ENCODE assay signal across 8 cellular contexts in the genomic region with DNA sequence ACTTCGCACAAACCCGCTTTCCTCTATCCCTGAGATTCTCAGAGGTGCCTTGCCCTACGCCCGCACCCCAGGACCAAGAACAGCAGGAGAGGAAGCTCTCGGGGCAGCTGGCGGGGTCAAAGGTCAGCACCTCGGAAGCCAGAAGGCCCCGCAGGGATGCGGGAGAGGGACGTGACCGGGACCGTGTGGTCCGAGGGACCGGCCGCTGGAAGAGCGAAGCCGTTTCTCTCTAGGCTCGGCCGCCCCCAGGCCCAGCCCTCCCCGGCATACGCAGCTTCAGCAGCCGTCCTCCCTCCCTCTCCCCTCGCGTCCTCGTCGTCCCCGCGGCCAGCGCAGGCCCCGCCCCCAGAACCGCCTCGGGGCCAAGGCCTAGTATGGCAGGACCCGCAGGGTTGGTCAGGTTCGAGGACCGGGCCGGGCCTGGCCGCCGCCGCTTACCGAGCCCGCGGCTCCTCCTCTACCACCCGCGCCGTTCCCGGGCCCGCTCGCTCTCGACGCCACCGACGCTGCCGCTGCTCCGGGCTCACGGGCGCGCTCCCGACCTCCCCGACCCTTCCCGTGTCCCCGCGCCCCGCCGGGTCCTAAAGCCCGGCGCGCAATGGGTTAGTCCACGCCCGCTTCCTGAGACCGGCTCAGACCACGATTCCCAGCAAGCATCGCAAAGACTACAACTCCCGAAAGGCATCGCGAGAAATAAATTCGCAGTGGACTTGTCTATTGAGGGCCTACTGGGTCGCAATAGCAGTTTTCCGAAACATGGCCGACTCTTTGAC. TPM values are rescaled to one million over a fixed set of nuclear protein-coding genes. Genes with fewer than 3 reads are reported as not detected.
DNase-seq lines count a peak whose midpoint lies in the region; ATAC-seq and TF ChIP-seq lines count a peak whose summit lies in the region.

A gene with protein sequence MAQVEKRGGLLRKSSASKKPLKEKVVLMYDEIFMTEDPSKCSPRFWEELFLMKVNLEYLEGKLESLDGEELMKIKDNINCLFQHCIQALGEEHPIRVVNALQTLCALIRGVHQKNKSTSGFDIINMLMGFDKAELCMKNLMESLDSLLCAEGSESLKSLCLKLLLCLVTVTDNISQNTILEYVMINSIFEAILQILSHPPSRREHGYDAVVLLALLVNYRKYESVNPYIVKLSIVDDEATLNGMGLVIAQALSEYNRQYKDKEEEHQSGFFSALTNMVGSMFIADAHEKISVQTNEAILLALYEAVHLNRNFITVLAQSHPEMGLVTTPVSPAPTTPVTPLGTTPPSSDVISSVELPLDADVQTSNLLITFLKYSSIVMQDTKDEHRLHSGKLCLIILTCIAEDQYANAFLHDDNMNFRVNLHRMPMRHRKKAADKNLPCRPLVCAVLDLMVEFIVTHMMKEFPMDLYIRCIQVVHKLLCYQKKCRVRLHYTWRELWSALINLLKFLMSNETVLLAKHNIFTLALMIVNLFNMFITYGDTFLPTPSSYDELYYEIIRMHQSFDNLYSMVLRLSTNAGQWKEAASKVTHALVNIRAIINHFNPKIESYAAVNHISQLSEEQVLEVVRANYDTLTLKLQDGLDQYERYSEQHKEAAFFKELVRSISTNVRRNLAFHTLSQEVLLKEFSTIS (minus strand): TSS at position 527 of the 773 bp plus-strand sequence. CDS start 16,059 bp downstream, outside the sequence.

- peak; percentile 95 for ATAC-seq in activated CD8-positive, alpha-beta memory T cell treated with anti-CD3 and anti-CD28 coated beads, Interleukin-2, amount 10 ng/mL, durations not matched to agents 7 days and 5 days

- no peaks in the 10 kb centered on the region for H3K9me3 Mint-ChIP-seq in activated CD8-positive, alpha-beta memory T cell treated with anti-CD3 and anti-CD28 coated beads, Interleukin-2, amount 10 ng/mL, durations not matched to agents 7 days and 5 days (ENCODE audit: low read depth)
- H3K9me3 Mint-ChIP-seq in endodermal cell = no peaks in the 10 kb centered on the region

- TF ChIP-seq CTCF in GM20000 (IDR thresholded peaks at IDR 0.05; ENCODE audit: extremely low read depth, missing control alignments) (no peak), endodermal cell (conservative IDR thresholded peaks at IDR 0.05) (no peak)

- H3K27ac Mint-ChIP-seq in activated CD8-positive, alpha-beta memory T cell treated with anti-CD3 and anti-CD28 coated beads, Interleukin-2, amount 10 ng/mL, durations not matched to agents 7 days and 5 days = peak within 1 kb of the TSS; percentile 93
- H3K27ac Mint-ChIP-seq in endodermal cell = peak within 1 kb of the TSS; percentile 95

- H3K4me3 ChIP-seq in NT2/D1 (ENCODE audit: insufficient read length, low read depth) (peak within 1 kb of the TSS; percentile 81), endodermal cell (ENCODE audit: low read length) (peak within 1 kb of the TSS; percentile 98)

- H3K9me3 ChIP-seq in NT2/D1 (ENCODE audit: insufficient read depth, low read length) (no peaks in the 10 kb centered on the region), endodermal cell (ENCODE audit: control insufficient read depth, low read length) (no peaks in the 10 kb centered on the region)

- H3K27me3 Mint-ChIP-seq in activated CD8-positive, alpha-beta memory T cell treated with anti-CD3 and anti-CD28 coated beads, Interleukin-2, amount 10 ng/mL, durations not matched to agents 7 days and 5 days = no peaks in the 10 kb centered on the region
- peaks cover 5% of the 10 kb centered on the region for H3K27me3 Mint-ChIP-seq in endodermal cell (ENCODE audit: insufficient read depth)

- H3K9ac ChIP-seq in NT2/D1 (ENCODE audit: insufficient read length, low read depth) (peak within 1 kb of the TSS; percentile 88), endodermal cell (ENCODE audit: extremely low read depth, low read length, poor library complexity, severe bottlenecking) (peak within 1 kb of the TSS; percentile 70)

- H3K4me3 Mint-ChIP-seq in activated CD8-positive, alpha-beta memory T cell treated with anti-CD3 and anti-CD28 coated beads, Interleukin-2, amount 10 ng/mL, durations not matched to agents 7 days and 5 days = peak within 1 kb of the TSS; percentile 95
- peak within 1 kb of the TSS; percentile 91 for H3K4me3 Mint-ChIP-seq in endodermal cell

- CTCF ChIA-PET in activated CD8-positive, alpha-beta memory T cell treated with anti-CD3 and anti-CD28 coated beads, Interleukin-2, amount 10 ng/mL, durations not matched to agents 7 days and 5 days (lab: Charles Lee) = interaction anchor here (1.2 to 2.2 kb wide), 6 partner anchors 12 to 215 kb away, joined by 3 to 18 read pairs (median 4); no protein-coding TSS in a partner anchor

- H3K27me3 ChIP-seq in NT2/D1 (ENCODE audit: insufficient read depth, insufficient read length) (no peaks in the 10 kb centered on the region), endodermal cell (ENCODE audit: control insufficient read depth, insufficient read depth, low read length, poor library complexity, severe bottlenecking) (no peaks in the 10 kb centered on the region)

- H3K36me3 ChIP-seq in NT2/D1 (ENCODE audit: insufficient read depth, insufficient read length, low read length) (no peaks in the 10 kb centered on the region), endodermal cell (ENCODE audit: control insufficient read depth, insufficient read depth, low read length) (no peaks in the 10 kb centered on the region)

- H3K27ac ChIP-seq in endodermal cell (ENCODE audit: low read depth, low read length) = peak within 1 kb of the TSS; percentile 63

- H3K36me3 Mint-ChIP-seq in activated CD8-positive, alpha-beta memory T cell treated with anti-CD3 and anti-CD28 coated beads, Interleukin-2, amount 10 ng/mL, durations not matched to agents 7 days and 5 days = peaks cover 6% of the 10 kb centered on the region
- no peaks in the 10 kb centered on the region for H3K36me3 Mint-ChIP-seq in endodermal cell (ENCODE audit: low read depth)

- H3K4me1 Mint-ChIP-seq in activated CD8-positive, alpha-beta memory T cell treated with anti-CD3 and anti-CD28 coated beads, Interleukin-2, amount 10 ng/mL, durations not matched to agents 7 days and 5 days = peaks cover 40% of the 10 kb centered on the region
- peaks cover 8% of the 10 kb centered on the region for H3K4me1 Mint-ChIP-seq in endodermal cell

- peaks cover 5% of the 10 kb centered on the region for H3K4me1 ChIP-seq in NT2/D1 (ENCODE audit: insufficient read depth, insufficient read length)
- no peaks in the 10 kb centered on the region for H3K4me1 ChIP-seq in endodermal cell (ENCODE audit: control insufficient read depth, insufficient read depth, low read length)

- 1 to 3% methylated on average over 34 to 79 of the region's 79 CpGs for WGBS in endodermal cell (ENCODE audit: insufficient coverage in 1 of 2, insufficient read length in 1 of 2), 2 experiments

- DNase-seq in COLO668 (lab: John Stamatoyannopoulos, UW; ENCODE audit: unreplicated experiment) (peak; percentile 94), GM20000 (ENCODE audit: low spot score) (peak; percentile 98), HT1080 (ENCODE audit: low read depth) (peak; percentile 96), NT2/D1 (ENCODE audit: low read depth, low spot score) (peak; percentile 88), endodermal cell (peak; percentile 97), mesenteric fat pad (ENCODE audit: low spot score) (peak; percentile 94)
- DNase-seq in activated CD8-positive, alpha-beta memory T cell treated with anti-CD3 and anti-CD28 coated beads, Interleukin-2, amount 10 ng/mL, durations not matched to agents 7 days and 5 days = peak; percentile 96
- DNase-seq in stimulated activated CD8-positive, alpha-beta memory T cell treated with anti-CD3 and anti-CD28 coated beads, Interleukin-15, amount 100 ng/mL, for 24 hours (ENCODE audit: low read depth) = peak; percentile 65

RNA-seq across cellular contexts. Expression of the gene that starts here (rescaled TPM):
- 6.2 and 6.6 TPM in 2 replicates for total RNA-seq in HT1080 (2014; rRNA removed; shearing (Covaris generic))
- 9.2 and 9.3 TPM in 2 replicates for polyA plus RNA-seq in HT1080 (2015; cell fraction: cytosol; rRNA removed)
- 13.5 and 14.6 TPM in 2 replicates for polyA plus RNA-seq in HT1080 (2015; cell fraction: nucleus; rRNA removed)
- 10 to 100 TPM; 23.8 to 25.9 TPM for total RNA-seq in activated CD8-positive, alpha-beta memory T cell treated with anti-CD3 and anti-CD28 coated beads, Interleukin-2, amount 10 ng/mL, durations not matched to agents 7 days and 5 days
- total RNA-seq in endodermal cell (10 to 100 TPM; 18.0 to 19.7 TPM), mesenteric fat pad (28.2 TPM)
- polyA plus RNA-seq in endodermal cell (2013, experiment 1 of 2) = 12.1 TPM
- polyA plus RNA-seq in endodermal cell (2013, experiment 2 of 2) = 11.4 TPM

Comparison
In these comparisons a context has a peak if more than half of its experiments do, and no peak if none do; other contexts are left out.
1. Peak in every context shown above with its lines: DNase-seq, ATAC-seq, H3K4me3 ChIP-seq and H3K27ac ChIP-seq.